In genomic region chr18:74446178-74446577, GRCh38 we compare ENCODE assay signal across 28 cellular contexts. TPM values are rescaled to one million over a fixed set of nuclear protein-coding genes. Genes with fewer than 3 reads are reported as not detected.
"Had no signal": no experiment of that assay in that cellular context is flagged by ENCODE, and none has a peak within 500 bp of the region (broad histone marks: within the 10 kb centered on the region; RNA-seq: fewer than 3 reads in every experiment).

No MANE protein-coding gene starts in this region.

- H3K4me1 ChIP-seq: gastrocnemius medialis, lower lobe of right lung, prostate gland, suprapubic skin had no signal

- H3K36me3 Mint-ChIP-seq: naive thymus-derived CD8-positive, alpha-beta T cell had no signal

- DNase-seq: effector CD8-positive, alpha-beta T cell; endodermal cell; foreskin fibroblast; gastrocnemius medialis; left ventricle myocardium superior; lower lobe of right lung; naive thymus-derived CD8-positive, alpha-beta T cell; nucleus accumbens; pancreas; stimulated activated CD4-positive, alpha-beta T cell treated with anti-CD3 and anti-CD28 coated beads, Interleukin-12 subunit alpha, Interleukin-12 subunit beta, amount 100 ng/mL, for 4 hours; stimulated activated CD4-positive, alpha-beta T cell treated with anti-CD3 and anti-CD28 coated beads, Interleukin-1b, Interleukin-23, amount 100 ng/mL, for 48 hours; stimulated activated CD4-positive, alpha-beta T cell treated with anti-CD3 and anti-CD28 coated beads, Interleukin-4, amount 100 ng/mL, for 1 hour; stimulated activated CD8-positive, alpha-beta memory T cell treated with anti-CD3 and anti-CD28 coated beads, Interleukin-4, amount 100 ng/mL, for 48 hours; stimulated activated naive CD4-positive, alpha-beta T cell; stimulated activated naive CD8-positive, alpha-beta T cell treated with anti-CD3 and anti-CD28 coated beads, Interleukin-15, amount 100 ng/mL, for 72 hours; trophoblast cell had no signal

- H3K4me2 ChIP-seq: smooth muscle cell had no signal

- H3K36me3 ChIP-seq: gastrocnemius medialis, lower lobe of right lung, pancreas, prostate gland, right atrium auricular region, suprapubic skin had no signal

- H3K9me3 ChIP-seq: gastrocnemius medialis, lower lobe of right lung, pancreas, prostate gland, right atrium auricular region, suprapubic skin had no signal

- H3K27ac ChIP-seq: dorsolateral prefrontal cortex, epithelial cell of prostate, gastrocnemius medialis, lower lobe of right lung, pancreas, prostate gland, right atrium auricular region, suprapubic skin had no signal

- H3K4me3 Mint-ChIP-seq: endodermal cell; naive thymus-derived CD8-positive, alpha-beta T cell; neural crest cell; stimulated activated naive CD8-positive, alpha-beta T cell treated with anti-CD3 and anti-CD28 coated beads, Interleukin-15, amount 100 ng/mL, for 72 hours had no signal

- H3K27me3 ChIP-seq: gastrocnemius medialis, pancreas, right atrium auricular region, suprapubic skin had no signal

- H3K4me3 ChIP-seq: dorsolateral prefrontal cortex, gastrocnemius medialis, lower lobe of right lung, pancreas, prostate gland, right atrium auricular region, smooth muscle cell, suprapubic skin had no signal

- H3K27ac Mint-ChIP-seq: endodermal cell; stimulated activated naive CD8-positive, alpha-beta T cell treated with anti-CD3 and anti-CD28 coated beads, Interleukin-15, amount 100 ng/mL, for 72 hours had no signal

- H3K27me3 Mint-ChIP-seq: stimulated activated naive CD8-positive, alpha-beta T cell treated with anti-CD3 and anti-CD28 coated beads, Interleukin-15, amount 100 ng/mL, for 72 hours had no signal

- H3K9me3 Mint-ChIP-seq: endodermal cell; naive thymus-derived CD8-positive, alpha-beta T cell; neural crest cell; stimulated activated naive CD8-positive, alpha-beta T cell treated with anti-CD3 and anti-CD28 coated beads, Interleukin-15, amount 100 ng/mL, for 72 hours had no signal

- H3K4me1 Mint-ChIP-seq: endodermal cell, neural crest cell had no signal

- ATAC-seq: esophagus mucosa; gastrocnemius medialis; left ventricle myocardium superior; naive thymus-derived CD8-positive, alpha-beta T cell; pancreas; sciatic nerve had no signal

RNA-seq across cellular contexts. Expression of gene DIPK1C, which starts 10.9 kb away (rescaled TPM):
- total RNA-seq: esophagus mucosa, glomerular endothelial cell, lower lobe of right lung, mesenteric fat pad, myocyte, neural crest cell, smooth muscle cell had no signal
